ENCODE assay signal across 1 cellular context in the genomic region with DNA sequence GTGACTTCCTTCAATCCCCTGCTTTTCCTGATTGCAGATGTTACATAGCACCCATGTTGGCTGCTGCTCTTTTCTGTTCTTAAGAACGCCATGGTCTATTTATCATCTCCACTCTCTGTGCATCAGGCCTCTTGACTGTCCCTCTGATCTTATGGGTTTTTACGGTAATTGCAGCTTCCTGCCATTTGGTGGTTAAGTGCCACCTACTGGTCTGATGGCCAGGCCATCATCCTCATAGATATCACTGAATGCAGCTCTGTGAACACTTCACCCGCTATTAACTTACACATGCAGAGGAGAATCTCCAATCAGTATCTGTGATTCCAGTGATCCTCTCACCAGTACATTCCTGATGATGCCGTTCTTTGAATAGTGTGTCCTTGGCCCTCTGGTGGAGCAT.
TF ChIP-seq lines count a peak whose summit lies in the region.

No MANE protein-coding gene starts in this region.

TF ChIP-seq in WTC11, 78 proteins besides CTCF, POLR2A, EP300 and RAD21 (continued from another document):
- TF ChIP-seq, protein P1, sequence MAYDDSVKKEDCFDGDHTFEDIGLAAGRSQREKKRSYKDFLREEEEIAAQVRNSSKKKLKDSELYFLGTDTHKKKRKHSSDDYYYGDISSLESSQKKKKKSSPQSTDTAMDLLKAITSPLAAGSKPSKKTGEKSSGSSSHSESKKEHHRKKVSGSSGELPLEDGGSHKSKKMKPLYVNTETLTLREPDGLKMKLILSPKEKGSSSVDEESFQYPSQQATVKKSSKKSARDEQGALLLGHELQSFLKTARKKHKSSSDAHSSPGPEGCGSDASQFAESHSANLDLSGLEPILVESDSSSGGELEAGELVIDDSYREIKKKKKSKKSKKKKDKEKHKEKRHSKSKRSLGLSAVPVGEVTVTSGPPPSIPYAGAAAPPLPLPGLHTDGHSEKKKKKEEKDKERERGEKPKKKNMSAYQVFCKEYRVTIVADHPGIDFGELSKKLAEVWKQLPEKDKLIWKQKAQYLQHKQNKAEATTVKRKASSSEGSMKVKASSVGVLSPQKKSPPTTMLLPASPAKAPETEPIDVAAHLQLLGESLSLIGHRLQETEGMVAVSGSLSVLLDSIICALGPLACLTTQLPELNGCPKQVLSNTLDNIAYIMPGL (CRISPR knock-in tag; IDR thresholded peaks at IDR 0.05), result no peak
- TF ChIP-seq, protein P2, sequence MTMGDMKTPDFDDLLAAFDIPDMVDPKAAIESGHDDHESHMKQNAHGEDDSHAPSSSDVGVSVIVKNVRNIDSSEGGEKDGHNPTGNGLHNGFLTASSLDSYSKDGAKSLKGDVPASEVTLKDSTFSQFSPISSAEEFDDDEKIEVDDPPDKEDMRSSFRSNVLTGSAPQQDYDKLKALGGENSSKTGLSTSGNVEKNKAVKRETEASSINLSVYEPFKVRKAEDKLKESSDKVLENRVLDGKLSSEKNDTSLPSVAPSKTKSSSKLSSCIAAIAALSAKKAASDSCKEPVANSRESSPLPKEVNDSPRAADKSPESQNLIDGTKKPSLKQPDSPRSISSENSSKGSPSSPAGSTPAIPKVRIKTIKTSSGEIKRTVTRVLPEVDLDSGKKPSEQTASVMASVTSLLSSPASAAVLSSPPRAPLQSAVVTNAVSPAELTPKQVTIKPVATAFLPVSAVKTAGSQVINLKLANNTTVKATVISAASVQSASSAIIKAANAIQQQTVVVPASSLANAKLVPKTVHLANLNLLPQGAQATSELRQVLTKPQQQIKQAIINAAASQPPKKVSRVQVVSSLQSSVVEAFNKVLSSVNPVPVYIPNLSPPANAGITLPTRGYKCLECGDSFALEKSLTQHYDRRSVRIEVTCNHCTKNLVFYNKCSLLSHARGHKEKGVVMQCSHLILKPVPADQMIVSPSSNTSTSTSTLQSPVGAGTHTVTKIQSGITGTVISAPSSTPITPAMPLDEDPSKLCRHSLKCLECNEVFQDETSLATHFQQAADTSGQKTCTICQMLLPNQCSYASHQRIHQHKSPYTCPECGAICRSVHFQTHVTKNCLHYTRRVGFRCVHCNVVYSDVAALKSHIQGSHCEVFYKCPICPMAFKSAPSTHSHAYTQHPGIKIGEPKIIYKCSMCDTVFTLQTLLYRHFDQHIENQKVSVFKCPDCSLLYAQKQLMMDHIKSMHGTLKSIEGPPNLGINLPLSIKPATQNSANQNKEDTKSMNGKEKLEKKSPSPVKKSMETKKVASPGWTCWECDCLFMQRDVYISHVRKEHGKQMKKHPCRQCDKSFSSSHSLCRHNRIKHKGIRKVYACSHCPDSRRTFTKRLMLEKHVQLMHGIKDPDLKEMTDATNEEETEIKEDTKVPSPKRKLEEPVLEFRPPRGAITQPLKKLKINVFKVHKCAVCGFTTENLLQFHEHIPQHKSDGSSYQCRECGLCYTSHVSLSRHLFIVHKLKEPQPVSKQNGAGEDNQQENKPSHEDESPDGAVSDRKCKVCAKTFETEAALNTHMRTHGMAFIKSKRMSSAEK (CRISPR knock-in tag; IDR thresholded peaks at IDR 0.05; ENCODE audit: borderline replicate concordance), result no peak
